Comparison of ENCODE assay signal across 9 cellular contexts in genomic region chr17:67830440-67830839, GRCh38. TPM values are rescaled to one million over a fixed set of nuclear protein-coding genes. Genes with fewer than 3 reads are reported as not detected.
A peak's percentile ranks its signal among the peaks of the same experiment; 100 is the strongest.
DNase-seq lines count a peak whose midpoint lies in the region; ATAC-seq and TF ChIP-seq lines count a peak whose summit lies in the region.
"Had no signal": no experiment of that assay in that cellular context is flagged by ENCODE, and none has a peak within 500 bp of the region (broad histone marks: within the 10 kb centered on the region; RNA-seq: fewer than 3 reads in every experiment).

No MANE protein-coding gene starts in this region.

- TF ChIP-seq CTCF in HFFc6 (IDR thresholded peaks at IDR 0.05), result no peak
- no peak for TF ChIP-seq CTCF in coronary artery (IDR thresholded peaks at IDR 0.05)

- H3K27ac ChIP-seq in CD8-positive, alpha-beta memory T cell (ENCODE audit: low read depth, low read length), result no peak overlapping the region
- H3K27ac ChIP-seq in coronary artery, result no peak overlapping the region
- H3K27ac ChIP-seq in naive thymus-derived CD4-positive, alpha-beta T cell (ENCODE audit: low read depth, low read length), result no peak overlapping the region

- POLR2A ChIA-PET in CD8-positive, alpha-beta memory T cell (lab: Charles Lee), result interaction anchor here (0.7 kb wide), 1 partner anchor 27 kb away, joined by 3 read pairs; no protein-coding TSS in a partner anchor
- POLR2A ChIA-PET in naive thymus-derived CD4-positive, alpha-beta T cell (lab: Charles Lee), result interaction anchor here (0.9 kb wide), 1 partner anchor 113 kb away, joined by 4 read pairs; the partner anchor contains the start of gene NOL11

- CTCF ChIA-PET in CD8-positive, alpha-beta memory T cell (lab: Charles Lee), result no interaction called here
- CTCF ChIA-PET in naive thymus-derived CD4-positive, alpha-beta T cell (lab: Charles Lee), result no interaction called here

- H3K4me3 ChIP-seq in CD8-positive, alpha-beta memory T cell (ENCODE audit: low read length), result no peak overlapping the region
- H3K4me3 ChIP-seq in coronary artery, result peak overlapping the region; percentile 15
- no peak overlapping the region for H3K4me3 ChIP-seq in naive thymus-derived CD4-positive, alpha-beta T cell (ENCODE audit: low read length)

- H3K9me3 ChIP-seq in CD8-positive, alpha-beta memory T cell (ENCODE audit: low read length), result no peaks in the 10 kb centered on the region
- H3K9me3 ChIP-seq in naive thymus-derived CD4-positive, alpha-beta T cell (ENCODE audit: control insufficient read depth in 2 of 3, low read length in 3 of 3), result no peaks in the 10 kb centered on the region

- H3K9me3 Mint-ChIP-seq in CD8-positive, alpha-beta memory T cell, result no peaks in the 10 kb centered on the region
- no peaks in the 10 kb centered on the region for H3K9me3 Mint-ChIP-seq in HFFc6
- no peaks in the 10 kb centered on the region for H3K9me3 Mint-ChIP-seq in naive thymus-derived CD4-positive, alpha-beta T cell

- H3K27ac Mint-ChIP-seq in CD8-positive, alpha-beta memory T cell, result peak overlapping the region in 2 of 8 donors; percentile 48 to 59
- H3K27ac Mint-ChIP-seq in HFFc6, result peak overlapping the region; percentile 48; the same call in 1 of the 2 replicates
- H3K27ac Mint-ChIP-seq in naive thymus-derived CD4-positive, alpha-beta T cell, result peak overlapping the region in 3 of 9 donors; percentile 24 to 49 (median 37)

- H3K4me3 Mint-ChIP-seq in CD8-positive, alpha-beta memory T cell, result peak overlapping the region in 5 of 7 donors; percentile 3 to 67 (median 19)
- H3K4me3 Mint-ChIP-seq in HFFc6, result peak overlapping the region; percentile 41; the same call in 1 of the 2 replicates
- peak overlapping the region in 9 of 10 donors; percentile 1 to 65 (median 18) for H3K4me3 Mint-ChIP-seq in naive thymus-derived CD4-positive, alpha-beta T cell

- no peak for DNase-seq in CD8-positive, alpha-beta memory T cell
- no peak for DNase-seq in HFFc6
- DNase-seq in coronary artery (ENCODE audit: low spot score), result no peak
- DNase-seq in naive thymus-derived CD4-positive, alpha-beta T cell, result no peak
- no peak for DNase-seq in middle frontal gyrus (ENCODE audit: extremely low spot score, low spot score)
- DNase-seq: activated T-cell treated with anti-CD3 and anti-CD28 coated beads, Interleukin-2, amount 50 U/mL, for 48 hours had no signal

- intact Hi-C loops in naive thymus-derived CD4-positive, alpha-beta T cell (cut with micrococcal nuclease), result no loop called here

- peaks cover 68 to 84% (median 81%) of the 10 kb centered on the region in 3 donors for H3K4me1 Mint-ChIP-seq in CD8-positive, alpha-beta memory T cell
- peaks cover 62% of the 10 kb centered on the region for H3K4me1 Mint-ChIP-seq in HFFc6 (ENCODE audit: low read depth)
- H3K4me1 Mint-ChIP-seq in naive thymus-derived CD4-positive, alpha-beta T cell, result peaks cover 61 to 85% (median 74%) of the 10 kb centered on the region in 7 donors

- no peaks in the 10 kb centered on the region for H3K27me3 ChIP-seq in CD8-positive, alpha-beta memory T cell (ENCODE audit: insufficient read depth, low read length, poor library complexity, severe bottlenecking)
- no peaks in the 10 kb centered on the region for H3K27me3 ChIP-seq in naive thymus-derived CD4-positive, alpha-beta T cell (ENCODE audit: control insufficient read depth in 2 of 2, insufficient read depth in 2 of 2, low read length in 2 of 2)

- peaks cover 2 to 38% (median 3%) of the 10 kb centered on the region in 3 donors for H3K36me3 Mint-ChIP-seq in CD8-positive, alpha-beta memory T cell
- peaks cover 22% of the 10 kb centered on the region for H3K36me3 Mint-ChIP-seq in HFFc6 (ENCODE audit: low read depth)
- H3K36me3 Mint-ChIP-seq in naive thymus-derived CD4-positive, alpha-beta T cell, result peaks cover 0 to 22% (median 0%) of the 10 kb centered on the region in 5 donors

- no peaks in the 10 kb centered on the region for H3K36me3 ChIP-seq in CD8-positive, alpha-beta memory T cell (ENCODE audit: insufficient read depth, low read length)
- H3K36me3 ChIP-seq in naive thymus-derived CD4-positive, alpha-beta T cell (ENCODE audit: control insufficient read depth in 2 of 3, insufficient read depth in 3 of 3, low read length in 3 of 3), result peaks cover 0 to 3% (median 0%) of the 10 kb centered on the region in 3 experiments

- H3K27me3 Mint-ChIP-seq in CD8-positive, alpha-beta memory T cell, result peaks cover 0 to 5% of the 10 kb centered on the region in 2 donors
- no peaks in the 10 kb centered on the region; the same call in 1 of the 2 replicates for H3K27me3 Mint-ChIP-seq in HFFc6 (ENCODE audit: insufficient read depth)
- no peaks in the 10 kb centered on the region for H3K27me3 Mint-ChIP-seq in naive thymus-derived CD4-positive, alpha-beta T cell

- no peak for ATAC-seq in naive thymus-derived CD4-positive, alpha-beta T cell
- ATAC-seq in HG02885 (IDR thresholded peaks at IDR 0.05; ENCODE audit: poor library complexity, unreplicated experiment) (no peak), HG02571 (IDR thresholded peaks at IDR 0.05; ENCODE audit: unreplicated experiment) (no peak), GM18858 (IDR thresholded peaks at IDR 0.05; ENCODE audit: unreplicated experiment) (no peak)

- peaks cover 62% of the 10 kb centered on the region for H3K4me1 ChIP-seq in CD8-positive, alpha-beta memory T cell (ENCODE audit: insufficient read depth, low read length)
- H3K4me1 ChIP-seq in naive thymus-derived CD4-positive, alpha-beta T cell (ENCODE audit: control insufficient read depth in 2 of 2, insufficient read depth in 2 of 2, low read length in 2 of 2), result peaks cover 32 to 43% of the 10 kb centered on the region in 2 donors

RNA-seq across cellular contexts. Expression of gene BPTF, which starts 5.1 kb away (rescaled TPM):
- 10 to 100 TPM; 78.8 to 82.4 TPM for total RNA-seq in CD8-positive, alpha-beta memory T cell
- polyA plus RNA-seq in CD8-positive, alpha-beta memory T cell, result 25.1 TPM
- 10 to 100 TPM; 55.4 to 60.3 (median 56.9) TPM for total RNA-seq in HFFc6 (2021; fragmentation: NEBNext Ultra II Directional; extraction: Animal tissue kit (Norgen Biotek cat#: 25700))
- 100 to 1,000 TPM; 111 to 219 (median 163) TPM for total RNA-seq in naive thymus-derived CD4-positive, alpha-beta T cell
- polyA plus RNA-seq in naive thymus-derived CD4-positive, alpha-beta T cell, result 10 to 100 TPM; 16.0 to 22.1 TPM
